25 cellular contexts compared by ENCODE assay signal in genomic region chr13:72622546-72622945, GRCh38.
"Had no signal": no experiment of that assay in that cellular context is flagged by ENCODE, and none has a peak within 500 bp of the region (broad histone marks: within the 10 kb centered on the region; RNA-seq: fewer than 3 reads in every experiment).

No MANE protein-coding gene starts in this region.

- ATAC-seq: K562, Right ventricle myocardium inferior, SK-N-SH treated with all-trans-retinoic acid at 6 μM for 48 hours had no signal

- H3K4me3 Mint-ChIP-seq: IgD-negative memory B cell had no signal

- H3K9me3 ChIP-seq: MG63, SJCRH30 had no signal

- H3K4me2 ChIP-seq: KMS-11 had no signal

- H3K27me3 ChIP-seq: MG63, SJCRH30 had no signal

- H3K36me3 Mint-ChIP-seq: IgD-negative memory B cell had no signal

- H3K4me1 ChIP-seq: SJCRH30 had no signal

- H3K9ac ChIP-seq: KMS-11 had no signal

- H3K27ac Mint-ChIP-seq: IgD-negative memory B cell had no signal

- H3K4me1 Mint-ChIP-seq: IgD-negative memory B cell had no signal

- H3K36me3 ChIP-seq: MG63, SJCRH30 had no signal

- DNase-seq: Kasumi-1, MG63, NCI-H1092, NCI-H1105 treated with DMSO at 0.1 percent for 48 hours, NCI-H1417 treated with DMSO at 0.1 percent for 48 hours, NCI-H146, NCI-H1694 treated with DMSO at 0.1 percent for 48 hours, NCI-H1930, NCI-H2081, NCI-H2107, NCI-H2227 treated with DMSO at 0.1 percent for 48 hours, NCI-H446, NCI-H510A, NCI-H524 treated with DMSO at 0.1 percent for 48 hours, NCI-H69, NCI-H774, RPMI8226, SHP77 treated with DMSO at 0.1 percent for 48 hours, SJCRH30 had no signal

- H3K27ac ChIP-seq: HL-60, KMS-11, SJCRH30 had no signal

- H3K4me3 ChIP-seq: K562, MG63, SJCRH30 had no signal
